27 cellular contexts compared by ENCODE assay signal in the genomic region with DNA sequence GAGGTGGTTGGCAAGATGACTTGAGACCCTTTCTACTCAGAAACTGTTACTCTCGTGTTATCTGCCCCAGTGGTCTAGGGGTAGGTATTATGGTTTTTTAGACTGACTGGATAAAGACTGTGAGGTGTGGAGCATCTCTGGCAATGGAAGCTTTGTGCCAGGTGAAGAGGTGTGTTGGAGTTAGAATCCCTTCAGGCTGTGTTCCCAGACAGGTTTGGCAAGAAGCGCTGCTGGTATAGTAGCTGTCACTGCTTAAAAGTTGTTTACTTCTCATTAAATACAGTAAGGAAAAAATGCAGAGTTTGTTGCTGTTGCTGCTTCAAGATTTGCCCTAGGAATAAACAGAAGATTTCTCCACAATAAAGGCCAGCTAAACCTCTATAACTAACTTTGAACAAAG. TPM values are rescaled to one million over a fixed set of nuclear protein-coding genes. Genes with fewer than 3 reads are reported as not detected.
A peak's percentile ranks its signal among the peaks of the same experiment; 100 is the strongest.
DNase-seq lines count a peak whose midpoint lies in the region; ATAC-seq and TF ChIP-seq lines count a peak whose summit lies in the region.
"Had no signal": no experiment of that assay in that cellular context is flagged by ENCODE, and none has a peak within 500 bp of the region (broad histone marks: within the 10 kb centered on the region; RNA-seq: fewer than 3 reads in every experiment).

No MANE protein-coding gene starts in this region.

- no peaks in the 10 kb centered on the region for H3K9me2 ChIP-seq in PC-3 (replicated peaks; ENCODE audit: low read length)

- no peak; the same call in 1 of the 2 replicates for ATAC-seq in PC-3
- ATAC-seq in esophagus mucosa, result peak; percentile 87
- ATAC-seq: GM12878, Panc1 had no signal

- BruUV-seq in PC-3 (replicated peaks; lab: Mats Ljungman, UMichigan), result no TSS peak

- no peak overlapping the region for H3K9ac ChIP-seq in PC-3 (ENCODE audit: low read length)
- H3K9ac ChIP-seq: GM23248 had no signal

- peak; percentile 5 for DNase-seq in DMS53 (lab: John Stamatoyannopoulos, UW)
- DNase-seq in DMS53 treated with DMSO at 0.1 percent for 48 hours (lab: John Stamatoyannopoulos, UW; ENCODE audit: unreplicated experiment), result no peak
- DNase-seq in PC-3, result peak; percentile 51
- DNase-seq in type B pancreatic cell (ENCODE audit: extremely low spot score, unreplicated experiment), result no peak
- no peak for DNase-seq in midbrain (lab: John Stamatoyannopoulos, UW)
- no peak for DNase-seq in GDM1 (lab: John Stamatoyannopoulos, UW)
- no peak for DNase-seq in cerebellum (ENCODE audit: low spot score)
- DNase-seq: 8988T; ACHN; BE2C; Calu3; CD8-positive, alpha-beta memory T cell; GM23248; H9; KBM-7; MM.1S; NCI-H1694; NCI-H2029 treated with DMSO at 0.1 percent for 48 hours; NCI-H526 treated with DMSO at 0.1 percent for 48 hours; SHP77 had no signal

- no peaks in the 10 kb centered on the region for H3K27me3 Mint-ChIP-seq in type B pancreatic cell

- H3K4me1 Mint-ChIP-seq in type B pancreatic cell (ENCODE audit: unreplicated experiment), result peaks cover 3% of the 10 kb centered on the region
- H3K4me1 Mint-ChIP-seq: CD14-positive monocyte; CD8-positive, alpha-beta memory T cell; H9 had no signal

- no peak overlapping the region for H2AFZ ChIP-seq in PC-3 (ENCODE audit: low read length)
- H2AFZ ChIP-seq: GM23248 had no signal

- H3K27me3 ChIP-seq in PC-3 (ENCODE audit: low read length), result no peaks in the 10 kb centered on the region
- H3K27me3 ChIP-seq: BE2C had no signal

- H4K20me1 ChIP-seq in PC-3 (ENCODE audit: low read length), result no peaks in the 10 kb centered on the region

- POLR2A ChIA-PET in PC-3 (lab: Charles Lee; ENCODE audit: unreplicated experiment), result no interaction called here

- no peaks in the 10 kb centered on the region for H3K9me3 ChIP-seq in PC-3 (ENCODE audit: low read length)
- H3K9me3 ChIP-seq: BE2C had no signal

- H3K79me2 ChIP-seq in PC-3 (ENCODE audit: low read length), result no peaks in the 10 kb centered on the region

- H3K36me3 Mint-ChIP-seq in type B pancreatic cell, result no peaks in the 10 kb centered on the region
- H3K36me3 Mint-ChIP-seq: CD14-positive monocyte; CD8-positive, alpha-beta memory T cell had no signal

- peak overlapping the region; percentile 26 for H3K27ac Mint-ChIP-seq in type B pancreatic cell
- H3K27ac Mint-ChIP-seq: CD14-positive monocyte; CD8-positive, alpha-beta memory T cell; H9 had no signal

- peak overlapping the region; percentile 35 for H3K4me3 Mint-ChIP-seq in type B pancreatic cell
- H3K4me3 Mint-ChIP-seq: CD14-positive monocyte; CD8-positive, alpha-beta memory T cell; H9 had no signal

- CTCF ChIA-PET in PC-3 (lab: Charles Lee), result no interaction called here

- H3F3A ChIP-seq in PC-3 (ENCODE audit: low read length, unreplicated experiment), result no peaks in the 10 kb centered on the region

- no peaks in the 10 kb centered on the region for H3K9me3 Mint-ChIP-seq in type B pancreatic cell
- H3K9me3 Mint-ChIP-seq: CD14-positive monocyte; CD8-positive, alpha-beta memory T cell; H9 had no signal

- peaks cover 17% of the 10 kb centered on the region for H3K4me1 ChIP-seq in PC-3 (ENCODE audit: insufficient read depth, low read length)
- H3K4me1 ChIP-seq: BE2C had no signal

- no peak overlapping the region for H3K27ac ChIP-seq in PC-3 (ENCODE audit: low read length)
- H3K27ac ChIP-seq: GM23248, RWPE1, SK-N-MC had no signal

- intact Hi-C loops in PC-3 (cut with micrococcal nuclease), result no loop called here

- H3K4me3 ChIP-seq in PC-3 (ENCODE audit: low read length), result no peak overlapping the region
- H3K4me3 ChIP-seq: GM12878, GM23248, SK-N-MC had no signal

- no peaks in the 10 kb centered on the region for H3K36me3 ChIP-seq in PC-3 (ENCODE audit: low read depth, low read length)
- H3K36me3 ChIP-seq: BE2C had no signal

- H3K4me2 ChIP-seq in PC-3 (ENCODE audit: low read length), result no peak overlapping the region

- TF ChIP-seq CTCF in PC-3 (conservative IDR thresholded peaks at IDR 0.05; ENCODE audit: low read depth, low read length), result no peak
- TF ChIP-seq CTCF in type B pancreatic cell (conservative IDR thresholded peaks at IDR 0.05), result no peak

RNA-seq across cellular contexts. Expression of gene AREG, which starts 35.3 kb away (rescaled TPM):
- total RNA-seq in PC-3 (2014; rRNA removed) (203 and 222 TPM in 2 replicates), esophagus mucosa (21.0 TPM), type B pancreatic cell (ENCODE audit: low replicate concordance) (17.1 and 58.0 TPM in 2 replicates), cerebellum (not detected)
- total RNA-seq: G401, GM12878 had no signal

Comparison
In these comparisons a context has a peak if more than half of its experiments do, and no peak if none do; other contexts are left out.
1. DNase-seq: peak in DMS53 (single experiment) and PC-3 (single experiment); none in DMS53 treated with DMSO at 0.1 percent for 48 hours (single experiment), type B pancreatic cell (single experiment), midbrain (single experiment), GDM1 (single experiment) and cerebellum (single experiment).
2. RNA of gene AREG, which starts 35.3 kb away (total RNA-seq): 203 to 222 TPM in PC-3, 21.0 TPM in esophagus mucosa (single experiment) and 17.1 to 58.0 TPM in type B pancreatic cell; not detected in cerebellum (single experiment); every median in the first group is over 10 times any median in the second.